Comparison of ENCODE assay signal across 12 cellular contexts in genomic region chr18:57792741-57793629, GRCh38. TPM values are rescaled to one million over a fixed set of nuclear protein-coding genes. Genes with fewer than 3 reads are reported as not detected.
DNase-seq lines count a peak whose midpoint lies in the region; ATAC-seq and TF ChIP-seq lines count a peak whose summit lies in the region.
"Had no signal": no experiment of that assay in that cellular context is flagged by ENCODE, and none has a peak within 500 bp of the region (broad histone marks: within the 10 kb centered on the region; RNA-seq: fewer than 3 reads in every experiment).

No MANE protein-coding gene starts in this region.

- no peak overlapping the region for H3K4me2 ChIP-seq in Karpas-422 (ENCODE audit: low read depth, low read length, poor library complexity, severe bottlenecking)

- DNase-seq in Karpas-422 (peak; percentile 21), coronary artery (ENCODE audit: low spot score) (no peak), right lobe of liver (no peak), superior temporal gyrus (ENCODE audit: extremely low spot score) (peak; percentile 47), dedifferentiated amniotic fluid mesenchymal stem cell (ENCODE audit: extremely low spot score) (no peak), GM10248 (ENCODE audit: extremely low spot score) (no peak), NCI-H2081 treated with DMSO at 0.1 percent for 48 hours (lab: John Stamatoyannopoulos, UW) (no peak)
- DNase-seq: activated B cell treated with CpG ODN at 0.5 μM for 24 hours; effector memory CD8-positive, alpha-beta T cell; NCI-H1436; PC-3 had no signal

- H3K36me3 ChIP-seq in Karpas-422 (ENCODE audit: insufficient read depth, low read length) (no peaks in the 10 kb centered on the region), right lobe of liver (no peaks in the 10 kb centered on the region)

- H3K79me2 ChIP-seq in Karpas-422 (ENCODE audit: low read length), result no peaks in the 10 kb centered on the region

- WGBS in right lobe of liver (ENCODE audit: insufficient coverage, low coverage, low lambda C conversion rate, missing lambda C conversion rate), result 9% methylated on average over 10 of the region's 10 CpGs

- no peaks in the 10 kb centered on the region for H4K20me1 ChIP-seq in Karpas-422 (ENCODE audit: insufficient read depth, low read depth, low read length)

- H3K27ac ChIP-seq in Karpas-422 (ENCODE audit: low read length), result no peak overlapping the region
- H3K27ac ChIP-seq in coronary artery, result peak overlapping the region; percentile 91
- H3K27ac ChIP-seq in right lobe of liver, result peak overlapping the region in 2 of 3 donors; percentile 55 to 62

- TF ChIP-seq POLR2A in right lobe of liver (IDR thresholded peaks at IDR 0.05), result no peak

- H3K9ac ChIP-seq in Karpas-422 (ENCODE audit: low read length), result no peak overlapping the region

- CTCF ChIA-PET in GM10248 (lab: Yijun Ruan, JAX), result interaction anchor here (1.4 kb wide), 1 partner anchor 21 kb away, joined by 3 read pairs; no protein-coding TSS in a partner anchor

- intact Hi-C loops in right lobe of liver (cut with DNase I), result no loop called here

- peak in 3 of 4 donors; percentile 6 to 32 (median 12) for ATAC-seq in right lobe of liver
- no peak for ATAC-seq in GM18873 (IDR thresholded peaks at IDR 0.05; ENCODE audit: low FRiP score, unreplicated experiment)
- ATAC-seq: effector memory CD8-positive, alpha-beta T cell; PC-3 had no signal

- no peaks in the 10 kb centered on the region for H3K9me2 ChIP-seq in Karpas-422 (replicated peaks; ENCODE audit: insufficient read depth, low read length)

- POLR2A ChIA-PET in GM10248 (lab: Yijun Ruan, JAX), result no interaction called here

- no peak for TF ChIP-seq CTCF in coronary artery (IDR thresholded peaks at IDR 0.05)
- no peak for TF ChIP-seq CTCF in right lobe of liver (IDR thresholded peaks at IDR 0.05)
- no peak for TF ChIP-seq CTCF in GM10248 (IDR thresholded peaks at IDR 0.05; ENCODE audit: control extremely low read depth, extremely low read depth, low read depth, missing control alignments)

- no peak overlapping the region for H2AFZ ChIP-seq in Karpas-422 (ENCODE audit: low read length)

- H3K27me3 ChIP-seq in Karpas-422 (ENCODE audit: low read length), result no peaks in the 10 kb centered on the region
- H3K27me3 ChIP-seq in right lobe of liver, result no peaks in the 10 kb centered on the region

- H3K4me1 ChIP-seq in Karpas-422 (ENCODE audit: low read length) (no peaks in the 10 kb centered on the region), right lobe of liver (peaks cover 0 to 49% (median 19%) of the 10 kb centered on the region in 4 donors)

- H3K4me3 ChIP-seq in Karpas-422 (ENCODE audit: low read length), result no peak overlapping the region
- peak overlapping the region; percentile 63 for H3K4me3 ChIP-seq in coronary artery
- H3K4me3 ChIP-seq in right lobe of liver, result no peak overlapping the region

- no peaks in the 10 kb centered on the region for H3K9me3 ChIP-seq in Karpas-422 (ENCODE audit: low read length)
- no peaks in the 10 kb centered on the region for H3K9me3 ChIP-seq in right lobe of liver

RNA-seq across cellular contexts. Expression of gene ATP8B1, which starts 10.1 kb away (rescaled TPM):
- total RNA-seq in Karpas-422 (2014; rRNA removed; shearing (Covaris generic); ENCODE audit: low replicate concordance), result not detected in 2 replicates
- total RNA-seq in right lobe of liver, result 10 to 100 TPM in 5 of 6 experiments, 1 to 10 TPM in 1; 9.0 to 18.4 (median 17.1) TPM

Comparison
In these comparisons a context has a peak if more than half of its experiments do, and no peak if none do; other contexts are left out.
1. DNase-seq: peak in Karpas-422 (single experiment) and superior temporal gyrus (single experiment); none in coronary artery (single experiment), right lobe of liver (0 of 3), dedifferentiated amniotic fluid mesenchymal stem cell (single experiment), GM10248 (single experiment) and NCI-H2081 treated with DMSO at 0.1 percent for 48 hours (single experiment).
2. RNA of gene ATP8B1, which starts 10.1 kb away (total RNA-seq): 9.0 to 18.4 TPM in right lobe of liver; not detected in Karpas-422; every median in the first group is over 10 times any median in the second.